ENCODE assay signal across 18 cellular contexts in the genomic region with DNA sequence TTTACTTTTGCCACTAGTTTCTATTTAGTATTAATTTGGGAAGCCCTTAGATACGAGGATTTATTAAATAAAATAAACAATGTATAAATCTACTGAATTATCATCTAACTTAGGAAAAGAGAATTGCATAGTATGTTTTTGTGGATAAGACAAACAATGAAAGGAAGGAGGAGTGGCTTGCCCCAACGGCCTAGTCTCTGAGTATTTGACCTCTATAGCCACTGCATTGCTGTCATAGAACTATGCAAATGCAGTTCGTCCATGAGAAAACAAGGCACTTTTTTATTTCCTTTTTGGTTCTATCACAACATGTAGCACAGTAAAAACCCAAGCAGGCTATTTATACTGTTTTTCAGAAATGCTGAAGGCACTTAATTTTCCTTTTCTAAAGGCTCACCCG.
DNase-seq lines count a peak whose midpoint lies in the region; ATAC-seq, FAIRE-seq and TF ChIP-seq lines count a peak whose summit lies in the region.
"Had no signal": no experiment of that assay in that cellular context is flagged by ENCODE, and none has a peak within 500 bp of the region (broad histone marks: within the 10 kb centered on the region; RNA-seq: fewer than 3 reads in every experiment).

No MANE protein-coding gene starts in this region.

- no peaks in the 10 kb centered on the region for H3K9me3 ChIP-seq in right lobe of liver
- no peaks in the 10 kb centered on the region for H3K9me3 ChIP-seq in HepG2 (ENCODE audit: low read length)
- H3K9me3 ChIP-seq: BLaER1 treated with 17β-estradiol and CSF1 and Interleukin-3, amounts not matched to agents 10 nM and 100 nM; HAP-1 had no signal

- BruUV-seq in HepG2 (replicated peaks; lab: Mats Ljungman, UMichigan): no TSS peak

- H3K36me3 ChIP-seq in right lobe of liver (no peaks in the 10 kb centered on the region), HepG2 (replicated peaks in 1 of 2; ENCODE audit: control insufficient read depth in 1 of 2, insufficient read depth in 2 of 2, low read length in 2 of 2) (no peaks in the 10 kb centered on the region)
- H3K36me3 ChIP-seq: BLaER1 treated with 17β-estradiol and CSF1 and Interleukin-3, amounts not matched to agents 10 nM and 100 nM; HAP-1 had no signal

- TF ChIP-seq CTCF in right lobe of liver (IDR thresholded peaks at IDR 0.05) (no peak), HepG2 (CRISPR knock-in tag; IDR thresholded peaks at IDR 0.05) (no peak)

- ATAC-seq in right lobe of liver (peak; percentile 41 to 68 (median 58)), HepG2 (no peak), left lobe of liver (peak; percentile 44)
- ATAC-seq: CD8-positive, alpha-beta T cell; GM12878 had no signal

- TF ChIP-seq RAD21 in HepG2 (CRISPR knock-in tag; IDR thresholded peaks at IDR 0.05): no peak

- H3K4me3 ChIP-seq in right lobe of liver: no peak overlapping the region
- H3K4me3 ChIP-seq in HepG2 (replicated peaks in 1 of 3; ENCODE audit: insufficient read depth in 1 of 3, low read depth in 2 of 3, low read length in 3 of 3): no peak overlapping the region
- H3K4me3 ChIP-seq: BLaER1 treated with 17β-estradiol and CSF1 and Interleukin-3, amounts not matched to agents 10 nM and 100 nM; GM12878; GM23248; HAP-1 had no signal

- H3K9ac ChIP-seq in HepG2 (ENCODE audit: insufficient read depth, low read depth, low read length): no peak overlapping the region
- H3K9ac ChIP-seq: BLaER1 treated with 17β-estradiol and CSF1 and Interleukin-3, amounts not matched to agents 10 nM and 100 nM; GM23248 had no signal

- TF ChIP-seq POLR2A in right lobe of liver (IDR thresholded peaks at IDR 0.05) (no peak), HepG2 (IDR thresholded peaks at IDR 0.05; ENCODE audit: insufficient read depth in 1 of 2, low read depth in 2 of 2, low read length in 2 of 2) (no peak)

- CTCF ChIA-PET in HepG2 (lab: Yijun Ruan, JAX; ENCODE audit: low intra/inter-chr PET ratio, low total read pairs): no interaction called here

- WGBS in right lobe of liver (ENCODE audit: insufficient coverage, low coverage, low lambda C conversion rate, missing lambda C conversion rate): 13% methylated on average over 4 of the region's 4 CpGs
- 3% methylated on average over 4 of the region's 4 CpGs for WGBS in HepG2 (ENCODE audit: low lambda C conversion rate)

- intact Hi-C loops in right lobe of liver (cut with DNase I) (no loop called here), HepG2 (cut with micrococcal nuclease; ENCODE audit: unreplicated experiment) (no loop called here)

- H3K4me1 ChIP-seq in right lobe of liver (no peaks in the 10 kb centered on the region), HepG2 (ENCODE audit: insufficient read depth, low read length) (no peaks in the 10 kb centered on the region)
- H3K4me1 ChIP-seq: BLaER1 treated with 17β-estradiol and CSF1 and Interleukin-3, amounts not matched to agents 10 nM and 100 nM; HAP-1 had no signal

- H3K4me2 ChIP-seq in HepG2 (ENCODE audit: low read depth, low read length): no peak overlapping the region
- H3K4me2 ChIP-seq: BLaER1 treated with 17β-estradiol and CSF1 and Interleukin-3, amounts not matched to agents 10 nM and 100 nM had no signal

- TF ChIP-seq EP300 in HepG2 (IDR thresholded peaks at IDR 0.05; ENCODE audit: low read depth in 2 of 2, low read length in 2 of 2) (no peak), HepG2 (CRISPR knock-in tag; IDR thresholded peaks at IDR 0.05; ENCODE audit: borderline replicate concordance) (no peak)

- H3K27me3 ChIP-seq in right lobe of liver: no peaks in the 10 kb centered on the region
- H3K27me3 ChIP-seq in HepG2 (ENCODE audit: control insufficient read depth in 1 of 2, insufficient read depth in 2 of 2, low read length in 2 of 2): no peaks in the 10 kb centered on the region
- H3K27me3 ChIP-seq: BLaER1 treated with 17β-estradiol and CSF1 and Interleukin-3, amounts not matched to agents 10 nM and 100 nM had no signal

- H2AFZ ChIP-seq in HepG2 (ENCODE audit: low read length): no peak overlapping the region
- H2AFZ ChIP-seq: GM23248 had no signal

- H4K20me1 ChIP-seq in HepG2 (ENCODE audit: insufficient read depth, low read length): no peaks in the 10 kb centered on the region
- H4K20me1 ChIP-seq: BLaER1 treated with 17β-estradiol and CSF1 and Interleukin-3, amounts not matched to agents 10 nM and 100 nM had no signal

- H3K27ac ChIP-seq in right lobe of liver (no peak overlapping the region), HepG2 (ENCODE audit: extremely low read length, insufficient read depth, low read length) (no peak overlapping the region)
- H3K27ac ChIP-seq: BLaER1 treated with 17β-estradiol and CSF1 and Interleukin-3, amounts not matched to agents 10 nM and 100 nM; GM23248; HL-60 had no signal

- POLR2A ChIA-PET in HepG2 (lab: Yijun Ruan, JAX): no interaction called here

- in situ Hi-C loops in HepG2 (cut with HindIII; ENCODE audit: extremely low pct_ligation_motif_present, low pct_unique_long_range_greater_than_20kb): no loop called here

- no peaks in the 10 kb centered on the region for H3K79me2 ChIP-seq in HepG2 (ENCODE audit: insufficient read depth, low read length)

- DNase-seq in right lobe of liver (no peak), HepG2 (ENCODE audit: low spot score) (no peak), cerebellar cortex (ENCODE audit: low spot score) (peak; percentile 33), left lobe of liver (ENCODE audit: low spot score) (no peak), NCI-H2171 treated with DMSO at 0.1 percent for 48 hours (lab: John Stamatoyannopoulos, UW) (no peak), AG08395 (ENCODE audit: low spot score) (no peak), cerebellum (ENCODE audit: low spot score) (no peak)
- DNase-seq: 8988T; Calu3; CD8-positive, alpha-beta T cell; DMS79 treated with DMSO at 0.1 percent for 48 hours; GM23248; IMR-90 had no signal

- no peak for FAIRE-seq in HepG2 (lab: Jason Lieb, UNC)
- FAIRE-seq: GM12878, GM19239 had no signal

TF ChIP-seq in HepG2, 621 proteins besides CTCF, POLR2A, EP300 and RAD21 (continues in another document):
- TF ChIP-seq CBX1 (IDR thresholded peaks at IDR 0.05; ENCODE audit: low read depth) (no peak), AGO1 (IDR thresholded peaks at IDR 0.05; ENCODE audit: low read depth, low read length, poor library complexity, severe bottlenecking) (no peak), HNRNPH1 (optimal IDR thresholded peaks at IDR 0.05; ENCODE audit: low read depth, low read length) (no peak), HCFC1 (IDR thresholded peaks at IDR 0.05; ENCODE audit: low read depth, low read length) (no peak), ZNF282 (IDR thresholded peaks at IDR 0.05; ENCODE audit: partially characterized antibody) (no peak), THAP7 (CRISPR knock-in tag; IDR thresholded peaks at IDR 0.05) (no peak), ZNF704 (CRISPR knock-in tag; IDR thresholded peaks at IDR 0.05; ENCODE audit: borderline replicate concordance) (no peak), SALL2 (CRISPR knock-in tag; IDR thresholded peaks at IDR 0.05) (no peak), ZNF441 (CRISPR knock-in tag; IDR thresholded peaks at IDR 0.05; ENCODE audit: borderline replicate concordance) (no peak), ZC3H13 (CRISPR knock-in tag; IDR thresholded peaks at IDR 0.05) (no peak), SP4 (CRISPR knock-in tag; IDR thresholded peaks at IDR 0.05) (no peak), TGIF2 (CRISPR knock-in tag; IDR thresholded peaks at IDR 0.05) (no peak)
- TF ChIP-seq, protein P1, sequence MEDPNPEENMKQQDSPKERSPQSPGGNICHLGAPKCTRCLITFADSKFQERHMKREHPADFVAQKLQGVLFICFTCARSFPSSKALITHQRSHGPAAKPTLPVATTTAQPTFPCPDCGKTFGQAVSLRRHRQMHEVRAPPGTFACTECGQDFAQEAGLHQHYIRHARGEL (CRISPR knock-in tag; IDR thresholded peaks at IDR 0.05): no peak
- TF ChIP-seq, protein P2, sequence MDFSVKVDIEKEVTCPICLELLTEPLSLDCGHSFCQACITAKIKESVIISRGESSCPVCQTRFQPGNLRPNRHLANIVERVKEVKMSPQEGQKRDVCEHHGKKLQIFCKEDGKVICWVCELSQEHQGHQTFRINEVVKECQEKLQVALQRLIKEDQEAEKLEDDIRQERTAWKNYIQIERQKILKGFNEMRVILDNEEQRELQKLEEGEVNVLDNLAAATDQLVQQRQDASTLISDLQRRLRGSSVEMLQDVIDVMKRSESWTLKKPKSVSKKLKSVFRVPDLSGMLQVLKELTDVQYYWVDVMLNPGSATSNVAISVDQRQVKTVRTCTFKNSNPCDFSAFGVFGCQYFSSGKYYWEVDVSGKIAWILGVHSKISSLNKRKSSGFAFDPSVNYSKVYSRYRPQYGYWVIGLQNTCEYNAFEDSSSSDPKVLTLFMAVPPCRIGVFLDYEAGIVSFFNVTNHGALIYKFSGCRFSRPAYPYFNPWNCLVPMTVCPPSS (IDR thresholded peaks at IDR 0.05): no peak
- TF ChIP-seq, protein P3, sequence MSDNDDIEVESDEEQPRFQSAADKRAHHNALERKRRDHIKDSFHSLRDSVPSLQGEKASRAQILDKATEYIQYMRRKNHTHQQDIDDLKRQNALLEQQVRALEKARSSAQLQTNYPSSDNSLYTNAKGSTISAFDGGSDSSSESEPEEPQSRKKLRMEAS (IDR thresholded peaks at IDR 0.05): no peak
